8 cellular contexts compared by ENCODE assay signal in the genomic region with DNA sequence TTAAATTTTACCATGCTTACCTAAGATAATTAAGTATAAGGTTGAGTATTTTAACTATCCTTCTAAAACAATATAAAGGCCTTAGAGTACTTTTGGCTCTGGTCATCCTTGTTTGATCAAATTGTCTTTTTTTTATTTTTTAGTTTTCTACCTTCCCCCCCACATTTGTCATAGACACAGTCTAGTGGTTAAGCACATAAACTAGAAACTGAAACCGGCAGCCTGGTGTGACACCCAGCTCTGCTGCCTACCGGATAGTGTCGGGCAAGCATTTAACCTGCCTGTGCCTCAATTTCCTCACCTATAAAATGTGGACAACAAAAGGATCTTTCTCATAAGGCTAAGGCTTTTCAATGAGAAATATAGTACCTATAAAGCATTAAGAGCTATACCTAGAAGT. TPM values are rescaled to one million over a fixed set of nuclear protein-coding genes. Genes with fewer than 3 reads are reported as not detected.
A peak's percentile ranks its signal among the peaks of the same experiment; 100 is the strongest.
DNase-seq lines count a peak whose midpoint lies in the region; ATAC-seq and TF ChIP-seq lines count a peak whose summit lies in the region.

No MANE protein-coding gene starts in this region.

- H3K79me2 ChIP-seq in Loucy (ENCODE audit: insufficient read depth, low read length) = no peaks in the 10 kb centered on the region
- peaks cover 35% of the 10 kb centered on the region for H3K79me2 ChIP-seq in smooth muscle cell (ENCODE audit: low read depth)

- H3K27me3 ChIP-seq in Loucy (ENCODE audit: insufficient read depth, low read length, poor library complexity, severe bottlenecking) (no peaks in the 10 kb centered on the region), smooth muscle cell (ENCODE audit: low read depth) (no peaks in the 10 kb centered on the region)

- H3F3A ChIP-seq in Loucy (ENCODE audit: low read depth) (no peaks in the 10 kb centered on the region), smooth muscle cell (ENCODE audit: low read depth) (peaks cover 6% of the 10 kb centered on the region)

- H2AFZ ChIP-seq in Loucy (ENCODE audit: low read length) = no peak overlapping the region
- H2AFZ ChIP-seq in smooth muscle cell (ENCODE audit: low read depth) = no peak overlapping the region

- DNase-seq in CD1c-positive myeloid dendritic cell (ENCODE audit: extremely low spot score) = peak; percentile 12
- DNase-seq in activated T-helper 9 cell treated with anti-CD3 and anti-CD28 coated beads, Interleukin-2, amount 50 U/mL, for 16 hours (ENCODE audit: low read depth) = peak; percentile 36
- DNase-seq in stimulated activated CD4-positive, alpha-beta T cell treated with anti-CD3 and anti-CD28 coated beads, TNF-alpha, amount 100 ng/mL, for 4 hours (ENCODE audit: low read depth in 3 of 3) = peak in 2 of 3 experiments; percentile 18 to 27
- DNase-seq in smooth muscle cell (lab: John Stamatoyannopoulos, UW; ENCODE audit: unreplicated experiment) = no peak
- DNase-seq in amygdala (lab: John Stamatoyannopoulos, UW) = no peak
- DNase-seq in GF-D8 (lab: John Stamatoyannopoulos, UW) = no peak

- peaks cover 13% of the 10 kb centered on the region for H3K4me1 ChIP-seq in Loucy (ENCODE audit: insufficient read depth, low read length, poor library complexity, severe bottlenecking)
- peaks cover 11% of the 10 kb centered on the region for H3K4me1 ChIP-seq in smooth muscle cell (ENCODE audit: low read depth)

- H3K4me2 ChIP-seq in Loucy (ENCODE audit: low read depth, low read length, poor library complexity, severe bottlenecking) (peak overlapping the region; percentile 20), smooth muscle cell (no peak overlapping the region)

- H3K9me2 ChIP-seq in Loucy (replicated peaks; ENCODE audit: low read depth, low read length) = no peaks in the 10 kb centered on the region

- TF ChIP-seq CTCF in Loucy (conservative IDR thresholded peaks at IDR 0.05; ENCODE audit: low read length) (no peak), smooth muscle cell (IDR thresholded peaks at IDR 0.05; ENCODE audit: borderline replicate concordance, insufficient read depth, poor library complexity, severe bottlenecking) (no peak)

- H3K9ac ChIP-seq in Loucy (ENCODE audit: low read depth, low read length, poor library complexity, severe bottlenecking) (no peak overlapping the region), smooth muscle cell (ENCODE audit: low read depth) (no peak overlapping the region)

- ATAC-seq in GM21515 (IDR thresholded peaks at IDR 0.05; ENCODE audit: unreplicated experiment) = peak; percentile 89

- H3K9me3 ChIP-seq in Loucy (ENCODE audit: insufficient read depth, low read depth, low read length) (no peaks in the 10 kb centered on the region), smooth muscle cell (replicated peaks; ENCODE audit: low read depth) (no peaks in the 10 kb centered on the region)

- H3K27ac ChIP-seq in smooth muscle cell (ENCODE audit: low read depth) = no peak overlapping the region

- H4K20me1 ChIP-seq in Loucy (ENCODE audit: insufficient read depth, low read length, poor library complexity, severe bottlenecking) (no peaks in the 10 kb centered on the region), smooth muscle cell (ENCODE audit: low read depth) (no peaks in the 10 kb centered on the region)

- whole genome bisulfite sequencing in smooth muscle cell (ENCODE audit: low lambda C conversion rate) = 96% methylated on average over 3 of the region's 3 CpGs

- H3K36me3 ChIP-seq in Loucy (ENCODE audit: insufficient read depth, low read length) (no peaks in the 10 kb centered on the region), smooth muscle cell (ENCODE audit: low read depth) (no peaks in the 10 kb centered on the region)

- H3K4me3 ChIP-seq in Loucy (ENCODE audit: low read length, poor library complexity, severe bottlenecking) (no peak overlapping the region), smooth muscle cell (no peak overlapping the region)

RNA-seq across cellular contexts. Expression of a gene that starts 21.6 kb away (rescaled TPM):
- 85.0 and 90.6 TPM in 2 replicates for total RNA-seq in smooth muscle cell
- polyA plus RNA-seq in smooth muscle cell = 16.1 and 20.8 TPM in 2 replicates

Comparison
In these comparisons a context has a peak if more than half of its experiments do, and no peak if none do; other contexts are left out.
1. DNase-seq: peak in CD1c-positive myeloid dendritic cell (single experiment), activated T-helper 9 cell treated with anti-CD3 and anti-CD28 coated beads, Interleukin-2, amount 50 U/mL, for 16 hours (single experiment) and stimulated activated CD4-positive, alpha-beta T cell treated with anti-CD3 and anti-CD28 coated beads, TNF-alpha, amount 100 ng/mL, for 4 hours (2 of 3); none in smooth muscle cell (single experiment), amygdala (0 of 56) and GF-D8 (single experiment).